1 cellular context compared by ENCODE assay signal in the genomic region with DNA sequence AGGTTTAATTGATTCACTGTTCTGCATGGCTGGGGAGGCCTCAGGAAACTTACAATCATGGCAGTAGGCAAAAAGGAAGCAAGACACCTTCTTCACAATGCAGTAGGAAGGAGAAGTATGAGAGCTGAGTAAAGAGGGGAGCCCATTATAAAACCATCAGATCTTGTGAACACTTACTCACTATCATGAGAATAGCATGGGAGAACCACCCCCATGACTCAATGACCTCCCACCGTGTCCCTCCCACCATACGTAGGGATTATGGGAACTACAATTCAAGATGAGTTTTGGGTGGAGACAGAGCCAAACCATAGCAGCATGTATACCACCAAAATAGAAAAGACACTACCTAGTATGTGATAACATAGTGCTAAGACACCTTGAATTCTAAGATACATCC.
TF ChIP-seq lines count a peak whose summit lies in the region.

No MANE protein-coding gene starts in this region.

TF ChIP-seq in HepG2, 621 proteins besides CTCF, POLR2A, EP300 and RAD21:
- TF ChIP-seq PHF8 (CRISPR knock-in tag; IDR thresholded peaks at IDR 0.05) (no peak), SOX6 (IDR thresholded peaks at IDR 0.05) (no peak), SOX6 (CRISPR knock-in tag; IDR thresholded peaks at IDR 0.05) (no peak), MAF1 (CRISPR knock-in tag; IDR thresholded peaks at IDR 0.05; ENCODE audit: borderline replicate concordance) (no peak), ZNF30 (CRISPR knock-in tag; IDR thresholded peaks at IDR 0.05) (no peak), YEATS4 (CRISPR knock-in tag; IDR thresholded peaks at IDR 0.05; ENCODE audit: borderline replicate concordance) (no peak)
- TF ChIP-seq, protein P1, sequence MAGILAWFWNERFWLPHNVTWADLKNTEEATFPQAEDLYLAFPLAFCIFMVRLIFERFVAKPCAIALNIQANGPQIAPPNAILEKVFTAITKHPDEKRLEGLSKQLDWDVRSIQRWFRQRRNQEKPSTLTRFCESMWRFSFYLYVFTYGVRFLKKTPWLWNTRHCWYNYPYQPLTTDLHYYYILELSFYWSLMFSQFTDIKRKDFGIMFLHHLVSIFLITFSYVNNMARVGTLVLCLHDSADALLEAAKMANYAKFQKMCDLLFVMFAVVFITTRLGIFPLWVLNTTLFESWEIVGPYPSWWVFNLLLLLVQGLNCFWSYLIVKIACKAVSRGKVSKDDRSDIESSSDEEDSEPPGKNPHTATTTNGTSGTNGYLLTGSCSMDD (CRISPR knock-in tag; IDR thresholded peaks at IDR 0.05): no peak
- TF ChIP-seq, protein P2, sequence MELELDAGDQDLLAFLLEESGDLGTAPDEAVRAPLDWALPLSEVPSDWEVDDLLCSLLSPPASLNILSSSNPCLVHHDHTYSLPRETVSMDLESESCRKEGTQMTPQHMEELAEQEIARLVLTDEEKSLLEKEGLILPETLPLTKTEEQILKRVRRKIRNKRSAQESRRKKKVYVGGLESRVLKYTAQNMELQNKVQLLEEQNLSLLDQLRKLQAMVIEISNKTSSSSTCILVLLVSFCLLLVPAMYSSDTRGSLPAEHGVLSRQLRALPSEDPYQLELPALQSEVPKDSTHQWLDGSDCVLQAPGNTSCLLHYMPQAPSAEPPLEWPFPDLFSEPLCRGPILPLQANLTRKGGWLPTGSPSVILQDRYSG (CRISPR knock-in tag; IDR thresholded peaks at IDR 0.05): no peak
- TF ChIP-seq, protein P3, sequence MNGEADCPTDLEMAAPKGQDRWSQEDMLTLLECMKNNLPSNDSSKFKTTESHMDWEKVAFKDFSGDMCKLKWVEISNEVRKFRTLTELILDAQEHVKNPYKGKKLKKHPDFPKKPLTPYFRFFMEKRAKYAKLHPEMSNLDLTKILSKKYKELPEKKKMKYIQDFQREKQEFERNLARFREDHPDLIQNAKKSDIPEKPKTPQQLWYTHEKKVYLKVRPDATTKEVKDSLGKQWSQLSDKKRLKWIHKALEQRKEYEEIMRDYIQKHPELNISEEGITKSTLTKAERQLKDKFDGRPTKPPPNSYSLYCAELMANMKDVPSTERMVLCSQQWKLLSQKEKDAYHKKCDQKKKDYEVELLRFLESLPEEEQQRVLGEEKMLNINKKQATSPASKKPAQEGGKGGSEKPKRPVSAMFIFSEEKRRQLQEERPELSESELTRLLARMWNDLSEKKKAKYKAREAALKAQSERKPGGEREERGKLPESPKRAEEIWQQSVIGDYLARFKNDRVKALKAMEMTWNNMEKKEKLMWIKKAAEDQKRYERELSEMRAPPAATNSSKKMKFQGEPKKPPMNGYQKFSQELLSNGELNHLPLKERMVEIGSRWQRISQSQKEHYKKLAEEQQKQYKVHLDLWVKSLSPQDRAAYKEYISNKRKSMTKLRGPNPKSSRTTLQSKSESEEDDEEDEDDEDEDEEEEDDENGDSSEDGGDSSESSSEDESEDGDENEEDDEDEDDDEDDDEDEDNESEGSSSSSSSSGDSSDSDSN (CRISPR knock-in tag; IDR thresholded peaks at IDR 0.05): no peak
